In genomic region chr6:108853077-108853476, GRCh38 we compare ENCODE assay signal across 33 cellular contexts.
"Had no signal": no experiment of that assay in that cellular context is flagged by ENCODE, and none has a peak within 500 bp of the region (broad histone marks: within the 10 kb centered on the region; RNA-seq: fewer than 3 reads in every experiment).

No MANE protein-coding gene starts in this region.

- FAIRE-seq: bronchial epithelial cell, TTC549 had no signal

- H3K4me3 ChIP-seq: adrenal gland, ascending aorta, cardiac muscle cell had no signal

- H3K36me3 ChIP-seq: cardiac muscle cell had no signal

- H3K9me3 ChIP-seq: ascending aorta had no signal

- DNase-seq: activated B cell treated with CpG ODN at 0.5 μM for 24 hours; activated CD4-positive, alpha-beta memory T cell treated with anti-CD3 and anti-CD28 coated beads for 36 hours; activated CD4-positive, alpha-beta T cell treated with anti-CD3 and anti-CD28 coated beads for 4 hours; activated CD4-positive, alpha-beta T cell treated with anti-CD3 and anti-CD28 coated beads, Interleukin-2, amount 10 ng/mL, durations not matched to agents 24 days and 14 days; activated CD4-positive, alpha-beta T cell treated with anti-CD3 and anti-CD28 coated beads, Interleukin-2, amount 50 U/mL, for 1 hour; activated CD4-positive, alpha-beta T cell treated with anti-CD3 and anti-CD28 coated beads, Interleukin-2, amount 50 U/mL, for 4 hours; activated CD4-positive, CD25-positive, alpha-beta regulatory T cell treated with anti-CD3 and anti-CD28 coated beads, Interleukin-2, amount 50 U/mL, for 72 hours; activated CD8-positive, alpha-beta memory T cell treated with anti-CD3 and anti-CD28 coated beads, Interleukin-2, amount 50 U/mL, for 4 hours; activated CD8-positive, alpha-beta T cell treated with anti-CD3 and anti-CD28 coated beads for 36 hours; activated effector memory CD4-positive, alpha-beta T cell treated with anti-CD3 and anti-CD28 coated beads, Interleukin-2, amount 50 U/mL, for 16 hours; activated gamma-delta T cell treated with Interleukin-2 at 50 U/mL for 16 hours; activated naive CD4-positive, alpha-beta T cell; activated naive CD4-positive, alpha-beta T cell treated with anti-CD3 and anti-CD28 coated beads for 36 hours; activated naive CD4-positive, alpha-beta T cell treated with anti-CD3 and anti-CD28 coated beads, Interleukin-2, amount 50 U/mL, for 16 hours; activated naive CD8-positive, alpha-beta T cell treated with anti-CD3 and anti-CD28 coated beads for 36 hours; activated T-cell treated with anti-CD3 and anti-CD28 coated beads for 4 hours; activated T-cell treated with anti-CD3 and anti-CD28 coated beads, Interleukin-2, amount 50 U/mL, for 1 hour; activated T-cell treated with anti-CD3 and anti-CD28 coated beads, Interleukin-2, amount 50 U/mL, for 4 hours; activated T-cell treated with anti-CD3 and anti-CD28 coated beads, Interleukin-2, amount 50 U/mL, for 72 hours; adrenal gland; amniotic stem cell; caudate nucleus; cerebellar nuclear complex; T-helper 1 cell; T-helper 2 cell; T-helper 9 cell had no signal

- ATAC-seq: activated CD8-positive, alpha-beta T cell treated with anti-CD3 and anti-CD28 coated beads for 36 hours; activated naive CD4-positive, alpha-beta T cell treated with anti-CD3 and anti-CD28 coated beads, Interleukin-2, amount 50 U/mL, for 72 hours; activated T-cell treated with anti-CD3 and anti-CD28 coated beads, Interleukin-2, amount 50 U/mL, for 4 hours; activated T-cell treated with anti-CD3 and anti-CD28 coated beads, Interleukin-2, amount 50 U/mL, for 72 hours; activated T-helper 17 cell treated with anti-CD3 and anti-CD28 coated beads, Interleukin-2, amount 50 U/mL, for 72 hours had no signal

- H3K27ac ChIP-seq: ascending aorta, cardiac muscle cell, VCaP had no signal

- H3K27me3 ChIP-seq: adrenal gland, ascending aorta, cardiac muscle cell had no signal
